ENCODE assay signal across 17 cellular contexts in genomic region chr3:50816896-50817295, GRCh38.
DNase-seq lines count a peak whose midpoint lies in the region; ATAC-seq and TF ChIP-seq lines count a peak whose summit lies in the region.
"Had no signal": no experiment of that assay in that cellular context is flagged by ENCODE, and none has a peak within 500 bp of the region (broad histone marks: within the 10 kb centered on the region; RNA-seq: fewer than 3 reads in every experiment).

No MANE protein-coding gene starts in this region.

- peaks cover 7% of the 10 kb centered on the region for H3K4me1 Mint-ChIP-seq in activated naive CD4-positive, alpha-beta T cell treated with anti-CD3 and anti-CD28 coated beads for 36 hours (ENCODE audit: low read depth)
- peaks cover 8% of the 10 kb centered on the region for H3K4me1 Mint-ChIP-seq in activated naive CD8-positive, alpha-beta T cell treated with anti-CD3 and anti-CD28 coated beads for 36 hours
- H3K4me1 Mint-ChIP-seq: IgD-negative memory B cell had no signal

- H3K9me2 ChIP-seq in PC-3 (replicated peaks; ENCODE audit: low read length), result no peaks in the 10 kb centered on the region

- H3K36me3 Mint-ChIP-seq in activated naive CD4-positive, alpha-beta T cell treated with anti-CD3 and anti-CD28 coated beads, Interleukin-2, amount 50 U/mL, for 72 hours, result no peaks in the 10 kb centered on the region
- no peaks in the 10 kb centered on the region for H3K36me3 Mint-ChIP-seq in activated naive CD4-positive, alpha-beta T cell treated with anti-CD3 and anti-CD28 coated beads for 36 hours (ENCODE audit: low read depth)
- no peaks in the 10 kb centered on the region for H3K36me3 Mint-ChIP-seq in activated naive CD8-positive, alpha-beta T cell treated with anti-CD3 and anti-CD28 coated beads for 36 hours

- no peak overlapping the region for H2AFZ ChIP-seq in PC-3 (ENCODE audit: low read length)

- intact Hi-C loops in activated naive CD4-positive, alpha-beta T cell treated with anti-CD3 and anti-CD28 coated beads for 36 hours (cut with micrococcal nuclease), result no loop called here
- intact Hi-C loops in PC-3 (cut with micrococcal nuclease), result no loop called here

- H3K9ac ChIP-seq in PC-3 (ENCODE audit: low read length), result no peak overlapping the region
- H3K9ac ChIP-seq in iPS-18a (ENCODE audit: low read length), result no peak overlapping the region

- no peak for ATAC-seq in activated naive CD4-positive, alpha-beta T cell treated with anti-CD3 and anti-CD28 coated beads, Interleukin-2, amount 50 U/mL, for 72 hours
- ATAC-seq in PC-3 (no peak), HG03432 (IDR thresholded peaks at IDR 0.05; ENCODE audit: unreplicated experiment) (no peak)
- ATAC-seq: A549 had no signal

- H3K27me3 ChIP-seq in PC-3 (ENCODE audit: low read length) (no peaks in the 10 kb centered on the region), iPS-18a (ENCODE audit: control insufficient read depth, insufficient read depth, low read length) (no peaks in the 10 kb centered on the region)
- H3K27me3 ChIP-seq: SJSA1 had no signal

- no peak overlapping the region for H3K4me3 Mint-ChIP-seq in activated naive CD4-positive, alpha-beta T cell treated with anti-CD3 and anti-CD28 coated beads for 36 hours
- no peak overlapping the region for H3K4me3 Mint-ChIP-seq in activated naive CD8-positive, alpha-beta T cell treated with anti-CD3 and anti-CD28 coated beads for 36 hours
- H3K4me3 Mint-ChIP-seq: IgD-negative memory B cell had no signal

- no peak overlapping the region for H3K4me2 ChIP-seq in PC-3 (ENCODE audit: low read length)
- H3K4me2 ChIP-seq: A549 had no signal

- no peaks in the 10 kb centered on the region for H3K36me3 ChIP-seq in PC-3 (ENCODE audit: low read depth, low read length)
- no peaks in the 10 kb centered on the region for H3K36me3 ChIP-seq in iPS-18a (ENCODE audit: control insufficient read depth, low read depth, low read length)
- H3K36me3 ChIP-seq: SJSA1 had no signal

- peak overlapping the region; percentile 10 to 26 for H3K27ac Mint-ChIP-seq in activated naive CD4-positive, alpha-beta T cell treated with anti-CD3 and anti-CD28 coated beads, Interleukin-2, amount 50 U/mL, for 72 hours
- H3K27ac Mint-ChIP-seq in activated naive CD4-positive, alpha-beta T cell treated with anti-CD3 and anti-CD28 coated beads for 36 hours, result no peak overlapping the region
- H3K27ac Mint-ChIP-seq in activated naive CD8-positive, alpha-beta T cell treated with anti-CD3 and anti-CD28 coated beads for 36 hours, result no peak overlapping the region
- H3K27ac Mint-ChIP-seq: IgD-negative memory B cell had no signal

- H3K9me3 ChIP-seq in PC-3 (ENCODE audit: low read length), result no peaks in the 10 kb centered on the region
- H3K9me3 ChIP-seq in iPS-18a (ENCODE audit: control insufficient read depth, low read depth, low read length), result no peaks in the 10 kb centered on the region
- H3K9me3 ChIP-seq: A549, Caco-2, SJSA1 had no signal

- BruUV-seq in PC-3 (replicated peaks; lab: Mats Ljungman, UMichigan), result no TSS peak

- no peak for DNase-seq in activated naive CD4-positive, alpha-beta T cell treated with anti-CD3 and anti-CD28 coated beads, Interleukin-2, amount 50 U/mL, for 72 hours (ENCODE audit: low spot score in 2 of 2)
- DNase-seq in activated naive CD4-positive, alpha-beta T cell treated with anti-CD3 and anti-CD28 coated beads for 36 hours, result no peak
- peak; percentile 53 for DNase-seq in PC-3
- no peak for DNase-seq in activated naive CD8-positive, alpha-beta T cell treated with anti-CD3 and anti-CD28 coated beads for 36 hours
- no peak for DNase-seq in T-helper 9 cell
- DNase-seq in NCI-H524 treated with DMSO at 0.1 percent for 48 hours (lab: John Stamatoyannopoulos, UW), result no peak
- DNase-seq: AML-193, Caco-2, DND-41, NCI-H1436 treated with DMSO at 0.1 percent for 48 hours, NCI-H2081, NCI-H510A treated with DMSO at 0.1 percent for 48 hours had no signal

- peaks cover 17% of the 10 kb centered on the region for H3K4me1 ChIP-seq in PC-3 (ENCODE audit: insufficient read depth, low read length)
- H3K4me1 ChIP-seq in iPS-18a (ENCODE audit: control insufficient read depth, low read depth, low read length), result peaks cover 40% of the 10 kb centered on the region
- H3K4me1 ChIP-seq: A549, SJSA1 had no signal

- H3K27me3 Mint-ChIP-seq in activated naive CD4-positive, alpha-beta T cell treated with anti-CD3 and anti-CD28 coated beads for 36 hours (ENCODE audit: low read depth), result no peaks in the 10 kb centered on the region
- no peaks in the 10 kb centered on the region for H3K27me3 Mint-ChIP-seq in activated naive CD8-positive, alpha-beta T cell treated with anti-CD3 and anti-CD28 coated beads for 36 hours
- H3K27me3 Mint-ChIP-seq: IgD-negative memory B cell had no signal

- TF ChIP-seq CTCF in PC-3 (conservative IDR thresholded peaks at IDR 0.05; ENCODE audit: low read depth, low read length), result no peak

- H3F3A ChIP-seq in PC-3 (ENCODE audit: low read length, unreplicated experiment), result no peaks in the 10 kb centered on the region

- CTCF ChIA-PET in activated naive CD4-positive, alpha-beta T cell treated with anti-CD3 and anti-CD28 coated beads for 36 hours (lab: Charles Lee), result interaction anchor here (0.6 kb wide), 1 partner anchor 413 kb away, joined by 3 read pairs; no protein-coding TSS in a partner anchor
- CTCF ChIA-PET in PC-3 (lab: Charles Lee), result no interaction called here

- POLR2A ChIA-PET in PC-3 (lab: Charles Lee; ENCODE audit: unreplicated experiment), result interaction anchor here (0.6 kb wide), 1 partner anchor 683 kb away, joined by 5 read pairs; the partner anchor contains the start of gene DCAF1

- no peaks in the 10 kb centered on the region for H3K9me3 Mint-ChIP-seq in activated naive CD4-positive, alpha-beta T cell treated with anti-CD3 and anti-CD28 coated beads, Interleukin-2, amount 50 U/mL, for 72 hours
- no peaks in the 10 kb centered on the region for H3K9me3 Mint-ChIP-seq in activated naive CD4-positive, alpha-beta T cell treated with anti-CD3 and anti-CD28 coated beads for 36 hours
- H3K9me3 Mint-ChIP-seq in activated naive CD8-positive, alpha-beta T cell treated with anti-CD3 and anti-CD28 coated beads for 36 hours, result no peaks in the 10 kb centered on the region

- no peak overlapping the region for H3K4me3 ChIP-seq in PC-3 (ENCODE audit: low read length)
- H3K4me3 ChIP-seq in iPS-18a (ENCODE audit: low read length), result no peak overlapping the region
- H3K4me3 ChIP-seq: A549, SJSA1 had no signal

- H3K27ac ChIP-seq in PC-3 (ENCODE audit: low read length) (no peak overlapping the region), iPS-18a (ENCODE audit: low read length) (peak overlapping the region; percentile 15)
- H3K27ac ChIP-seq: A549, SJSA1 had no signal

- no peaks in the 10 kb centered on the region for H4K20me1 ChIP-seq in PC-3 (ENCODE audit: low read length)

- H3K79me2 ChIP-seq in PC-3 (ENCODE audit: low read length), result no peaks in the 10 kb centered on the region

Comparison
In these comparisons a context has a peak if more than half of its experiments do, and no peak if none do; other contexts are left out.
1. H3K27ac Mint-ChIP-seq: peak in activated naive CD4-positive, alpha-beta T cell treated with anti-CD3 and anti-CD28 coated beads, Interleukin-2, amount 50 U/mL, for 72 hours (2 of 2); none in activated naive CD4-positive, alpha-beta T cell treated with anti-CD3 and anti-CD28 coated beads for 36 hours (single experiment) and activated naive CD8-positive, alpha-beta T cell treated with anti-CD3 and anti-CD28 coated beads for 36 hours (single experiment).